ENCODE assay signal across 30 cellular contexts in genomic region chr2:85651097-85651496, GRCh38. TPM values are rescaled to one million over a fixed set of nuclear protein-coding genes. Genes with fewer than 3 reads are reported as not detected.
"Had no signal": no experiment of that assay in that cellular context is flagged by ENCODE, and none has a peak within 500 bp of the region (broad histone marks: within the 10 kb centered on the region; RNA-seq: fewer than 3 reads in every experiment).

No MANE protein-coding gene starts in this region.

- H3K27ac Mint-ChIP-seq: memory B cell; stimulated activated naive B cell treated with anti-CD40 and anti-IgM and Interleukin-4, amounts not matched to agents 10 μg/mL and 1 μg/mL and 100 μg/mL, for 72 hours had no signal

- ATAC-seq: esophagus mucosa; heart left ventricle; left lung; lower lobe of right lung; natural killer cell treated with Interleukin-12 subunit alpha and Interleukin-12 subunit beta and Interleukin-15 and Interleukin-18, amount 100 ng/mL, for 72 hours; sciatic nerve; stimulated activated naive B cell treated with anti-CD40 and anti-IgM and Interleukin-4, amounts not matched to agents 10 μg/mL and 1 μg/mL and 100 μg/mL, for 72 hours; stimulated activated naive CD8-positive, alpha-beta T cell treated with anti-CD3 and anti-CD28 coated beads, Interleukin-15, amount 100 ng/mL, for 72 hours had no signal

- H2AFZ ChIP-seq: parathyroid adenoma had no signal

- H3K4me1 ChIP-seq: parathyroid adenoma, prostate gland, testis, transverse colon had no signal

- H3K9ac ChIP-seq: parathyroid adenoma had no signal

- H3K27ac ChIP-seq: dorsolateral prefrontal cortex, heart left ventricle, left lung, lower lobe of right lung, parathyroid adenoma, prostate gland, spleen, transverse colon had no signal

- H3K27me3 ChIP-seq: dorsolateral prefrontal cortex, heart left ventricle, left lung, spleen, testis, transverse colon had no signal

- H3K36me3 ChIP-seq: prostate gland had no signal

- H3K4me1 Mint-ChIP-seq: stimulated activated naive CD8-positive, alpha-beta T cell treated with anti-CD3 and anti-CD28 coated beads, Interleukin-15, amount 100 ng/mL, for 72 hours had no signal

- H3K4me3 ChIP-seq: dorsolateral prefrontal cortex, heart left ventricle, left lung, lower lobe of right lung, prostate gland, spleen, testis, transverse colon had no signal

- H3K4me3 Mint-ChIP-seq: memory B cell; natural killer cell treated with Interleukin-12 subunit alpha and Interleukin-12 subunit beta and Interleukin-15 and Interleukin-18, amount 100 ng/mL, for 72 hours; stimulated activated naive B cell treated with anti-CD40 and anti-IgM and Interleukin-4, amounts not matched to agents 10 μg/mL and 1 μg/mL and 100 μg/mL, for 72 hours; stimulated activated naive CD8-positive, alpha-beta T cell treated with anti-CD3 and anti-CD28 coated beads, Interleukin-15, amount 100 ng/mL, for 72 hours had no signal

- H3K27me3 Mint-ChIP-seq: memory B cell; natural killer cell treated with Interleukin-12 subunit alpha and Interleukin-12 subunit beta and Interleukin-15 and Interleukin-18, amount 100 ng/mL, for 72 hours; stimulated activated naive B cell treated with anti-CD40 and anti-IgM and Interleukin-4, amounts not matched to agents 10 μg/mL and 1 μg/mL and 100 μg/mL, for 72 hours; stimulated activated naive CD8-positive, alpha-beta T cell treated with anti-CD3 and anti-CD28 coated beads, Interleukin-15, amount 100 ng/mL, for 72 hours had no signal

- H3K9me3 ChIP-seq: heart left ventricle, left lung, lower lobe of right lung, prostate gland, spleen, testis, transverse colon had no signal

- H3K9me3 Mint-ChIP-seq: memory B cell; natural killer cell treated with Interleukin-12 subunit alpha and Interleukin-12 subunit beta and Interleukin-15 and Interleukin-18, amount 100 ng/mL, for 72 hours; stimulated activated naive B cell treated with anti-CD40 and anti-IgM and Interleukin-4, amounts not matched to agents 10 μg/mL and 1 μg/mL and 100 μg/mL, for 72 hours; stimulated activated naive CD8-positive, alpha-beta T cell treated with anti-CD3 and anti-CD28 coated beads, Interleukin-15, amount 100 ng/mL, for 72 hours had no signal

- DNase-seq: cortex of kidney; dorsolateral prefrontal cortex; effector CD8-positive, alpha-beta T cell; heart left ventricle; hippocampal formation; kidney glomerular epithelial cell; left lung; lower lobe of right lung; midbrain; occipital lobe; retina; spleen; stimulated activated CD4-positive, alpha-beta T cell treated with anti-CD3 and anti-CD28 coated beads, Interleukin-15, amount 100 ng/mL, for 24 hours; stimulated activated CD4-positive, alpha-beta T cell treated with anti-CD3 and anti-CD28 coated beads, Interleukin-1b, Interleukin-23, amount 100 ng/mL, for 48 hours; stimulated activated CD4-positive, alpha-beta T cell treated with anti-CD3 and anti-CD28 coated beads, Interleukin-4, amount 100 ng/mL, for 24 hours; stimulated activated naive B cell treated with anti-CD40 and anti-IgM and Interleukin-4, amounts not matched to agents 10 μg/mL and 1 μg/mL and 100 μg/mL, for 72 hours; stimulated activated naive CD8-positive, alpha-beta T cell treated with anti-CD3 and anti-CD28 coated beads, Interleukin-15, amount 100 ng/mL, for 72 hours; testis; transverse colon had no signal

RNA-seq across cellular contexts. Expression of gene SFTPB, which starts 16.9 kb away (rescaled TPM):
- total RNA-seq: dorsolateral prefrontal cortex; fibroblast of lung; frontal cortex; glomerular endothelial cell; natural killer cell treated with Interleukin-12 subunit alpha and Interleukin-12 subunit beta and Interleukin-15 and Interleukin-18, amount 100 ng/mL, for 72 hours; skeletal muscle tissue; subcutaneous adipose tissue; transverse colon had no signal
- polyA plus RNA-seq: fibroblast of lung had no signal

RNA-seq across cellular contexts. Expression of gene GNLY, which starts 43.1 kb away (rescaled TPM):
- total RNA-seq: frontal cortex, glomerular endothelial cell, occipital lobe, skeletal muscle tissue had no signal
- polyA plus RNA-seq: fibroblast of lung had no signal
